ENCODE assay signal across 9 cellular contexts in the genomic region with DNA sequence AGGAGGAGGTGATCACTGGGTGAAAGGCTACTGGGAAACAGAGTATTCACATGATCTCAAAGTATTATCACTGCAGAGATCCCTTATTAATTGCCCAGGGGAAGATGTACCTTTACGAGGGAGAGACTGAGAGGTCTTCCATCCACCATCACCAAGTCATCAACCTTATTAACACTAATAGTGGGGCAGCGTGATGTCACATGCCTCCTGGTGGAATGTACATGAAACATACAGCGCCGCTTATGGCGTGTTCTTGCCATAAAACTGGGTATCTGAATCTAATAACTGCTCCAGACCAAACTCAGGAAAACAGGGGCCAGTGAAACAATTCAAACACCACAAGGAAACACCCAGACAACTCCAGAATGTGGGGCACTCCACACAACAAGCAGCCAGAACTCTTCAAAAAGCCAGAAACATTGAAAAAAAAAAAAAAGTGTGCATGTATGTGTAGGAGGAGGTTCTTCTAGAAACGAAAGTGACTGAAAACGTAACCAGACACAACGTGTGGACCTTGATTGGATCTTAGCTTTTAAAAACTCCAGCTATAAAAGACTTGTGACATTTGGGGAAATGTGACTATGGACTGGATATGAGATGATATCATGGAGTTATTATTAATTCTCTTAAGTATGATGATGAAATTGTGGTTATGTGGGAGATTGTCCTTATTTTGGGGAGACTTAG. TPM values are rescaled to one million over a fixed set of nuclear protein-coding genes. Genes with fewer than 3 reads are reported as not detected.
DNase-seq lines count a peak whose midpoint lies in the region; ATAC-seq, FAIRE-seq and TF ChIP-seq lines count a peak whose summit lies in the region.
"Had no signal": no experiment of that assay in that cellular context is flagged by ENCODE, and none has a peak within 500 bp of the region (broad histone marks: within the 10 kb centered on the region; RNA-seq: fewer than 3 reads in every experiment).

No MANE protein-coding gene starts in this region.

- H4K20me1 ChIP-seq in HepG2 (ENCODE audit: insufficient read depth, low read length) = no peaks in the 10 kb centered on the region

- in situ Hi-C loops in HepG2 (cut with HindIII; ENCODE audit: extremely low pct_ligation_motif_present, low pct_unique_long_range_greater_than_20kb) = no loop called here

- no peak for TF ChIP-seq RAD21 in HepG2 (CRISPR knock-in tag; IDR thresholded peaks at IDR 0.05)

- no peak for TF ChIP-seq POLR2A in HepG2 (IDR thresholded peaks at IDR 0.05; ENCODE audit: insufficient read depth in 1 of 2, low read depth in 2 of 2, low read length in 2 of 2)

- peak; percentile 35 for DNase-seq in stimulated activated CD4-positive, alpha-beta T cell treated with anti-CD3 and anti-CD28 coated beads, Interleukin-15, amount 100 ng/mL, for 24 hours
- no peak for DNase-seq in stimulated activated CD4-positive, alpha-beta T cell treated with anti-CD3 and anti-CD28 coated beads, Interleukin-1b, Interleukin-23, amount 100 ng/mL, for 48 hours
- DNase-seq in activated T-cell treated with anti-CD3 and anti-CD28 coated beads, Interleukin-2, amount 50 U/mL, for 72 hours = no peak
- DNase-seq in HepG2 (ENCODE audit: low spot score) (no peak), aorta (no peak), NCI-H345 (lab: John Stamatoyannopoulos, UW) (no peak), WTC11 (ENCODE audit: low spot score) (no peak), A673 (ENCODE audit: low spot score) (no peak)

- H3K4me1 ChIP-seq in HepG2 (ENCODE audit: insufficient read depth, low read length) (peaks cover 62% of the 10 kb centered on the region), aorta (ENCODE audit: control insufficient read depth in 1 of 2, insufficient read depth in 2 of 2, low read length in 2 of 2) (peaks cover 4 to 26% of the 10 kb centered on the region in 2 donors), A673 (ENCODE audit: insufficient read depth, low read length, poor library complexity, severe bottlenecking) (no peaks in the 10 kb centered on the region)

- H3K27me3 Mint-ChIP-seq in activated T-cell treated with anti-CD3 and anti-CD28 coated beads, Interleukin-2, amount 50 U/mL, for 72 hours (ENCODE audit: low read depth) = no peaks in the 10 kb centered on the region
- H3K27me3 Mint-ChIP-seq in WTC11 (ENCODE audit: low read depth) = no peaks in the 10 kb centered on the region

- peaks cover 12% of the 10 kb centered on the region for H3K79me2 ChIP-seq in HepG2 (ENCODE audit: insufficient read depth, low read length)

- peaks cover 72% of the 10 kb centered on the region for H3K4me1 Mint-ChIP-seq in activated T-cell treated with anti-CD3 and anti-CD28 coated beads, Interleukin-2, amount 50 U/mL, for 72 hours (ENCODE audit: low read depth)
- peaks cover 13% of the 10 kb centered on the region for H3K4me1 Mint-ChIP-seq in WTC11

- CTCF ChIA-PET in HepG2 (lab: Yijun Ruan, JAX; ENCODE audit: low intra/inter-chr PET ratio, low total read pairs) = no interaction called here
- CTCF ChIA-PET in WTC11 (lab: Charles Lee) = interaction anchor here (0.8 to 1.5 kb wide), 2 partner anchors 14 kb away, joined by 3 to 4 read pairs; no protein-coding TSS in a partner anchor
- CTCF ChIA-PET in A673 (lab: Charles Lee) = no interaction called here

- 88% methylated on average over 8 of the region's 8 CpGs for WGBS in HepG2 (ENCODE audit: low lambda C conversion rate)
- WGBS in aorta, 2 donors = 24 to 29% methylated on average over 8 of the region's 8 CpGs

- FAIRE-seq in HepG2 (lab: Jason Lieb, UNC) = no peak
- FAIRE-seq: endothelial cell of umbilical vein had no signal

- no peaks in the 10 kb centered on the region for H3K27me3 ChIP-seq in HepG2 (ENCODE audit: control insufficient read depth in 1 of 2, insufficient read depth in 2 of 2, low read length in 2 of 2)
- H3K27me3 ChIP-seq in aorta (ENCODE audit: control insufficient read depth in 1 of 2, insufficient read depth in 2 of 2, low read length in 1 of 2) = no peaks in the 10 kb centered on the region
- no peaks in the 10 kb centered on the region for H3K27me3 ChIP-seq in A673 (replicated peaks; ENCODE audit: insufficient read depth, low read depth, low read length, poor library complexity)

- 0 out of 2 replicates have a peak overlapping the region, but pooled peaks have one; percentile 5 for H3K9ac ChIP-seq in HepG2 (ENCODE audit: insufficient read depth, low read depth, low read length)

- ATAC-seq in activated T-cell treated with anti-CD3 and anti-CD28 coated beads, Interleukin-2, amount 50 U/mL, for 72 hours (replicated peaks in 1 of 2) = peak; percentile 5 to 6
- ATAC-seq in HepG2 = no peak
- no peak for ATAC-seq in aorta (ENCODE audit: low FRiP score)
- ATAC-seq in WTC11 = no peak

- no peaks in the 10 kb centered on the region for H3K9me3 ChIP-seq in HepG2 (ENCODE audit: low read length)
- H3K9me3 ChIP-seq in aorta (ENCODE audit: control insufficient read depth, low read length) = no peaks in the 10 kb centered on the region
- H3K9me3 ChIP-seq in A673 (ENCODE audit: low read depth, low read length, poor library complexity, severe bottlenecking) = no peaks in the 10 kb centered on the region

- no peak overlapping the region for H2AFZ ChIP-seq in HepG2 (ENCODE audit: low read length)

- H3K36me3 ChIP-seq in HepG2 (replicated peaks in 1 of 2; ENCODE audit: control insufficient read depth in 1 of 2, insufficient read depth in 2 of 2, low read length in 2 of 2) (no peaks in the 10 kb centered on the region; a peak in 1 of 5 replicates), aorta (ENCODE audit: control insufficient read depth in 1 of 2, insufficient read depth in 2 of 2, low read length in 1 of 2) (no peaks in the 10 kb centered on the region), A673 (ENCODE audit: insufficient read depth, low read length, poor library complexity, severe bottlenecking) (no peaks in the 10 kb centered on the region)

- H3K9me3 Mint-ChIP-seq in activated T-cell treated with anti-CD3 and anti-CD28 coated beads, Interleukin-2, amount 50 U/mL, for 72 hours = no peaks in the 10 kb centered on the region
- no peaks in the 10 kb centered on the region for H3K9me3 Mint-ChIP-seq in WTC11

- peak overlapping the region; percentile 51 for H3K4me2 ChIP-seq in HepG2 (ENCODE audit: low read depth, low read length)

- no TSS peak for BruUV-seq in HepG2 (replicated peaks; lab: Mats Ljungman, UMichigan)
- BruUV-seq in A673 (replicated peaks; lab: Mats Ljungman, UMichigan) = no TSS peak

- peak overlapping the region; percentile 95 for H3K27ac Mint-ChIP-seq in activated T-cell treated with anti-CD3 and anti-CD28 coated beads, Interleukin-2, amount 50 U/mL, for 72 hours
- no peak overlapping the region for H3K27ac Mint-ChIP-seq in WTC11

- POLR2A ChIA-PET in HepG2 (lab: Yijun Ruan, JAX) (interaction anchor here (1.8 kb wide), 1 partner anchor 11 kb away, joined by 8 read pairs; no protein-coding TSS in a partner anchor), WTC11 (lab: Charles Lee) (no interaction called here), A673 (lab: Charles Lee; ENCODE audit: low non-redundant PET) (no interaction called here)

- intact Hi-C loops in HepG2 (cut with micrococcal nuclease; ENCODE audit: unreplicated experiment) (loop anchor here (5.0 kb wide), 1 partner anchor 40 kb away; no protein-coding TSS in a partner anchor), aorta (cut with DNase I) (loop anchor here (2.0 to 5.0 kb wide), 2 partner anchors 48 to 60 kb away; a partner anchor contains a TSS), A673 (cut with micrococcal nuclease; ENCODE audit: unreplicated experiment) (no loop called here)

- peak overlapping the region; percentile 68 for H3K27ac ChIP-seq in HepG2 (ENCODE audit: extremely low read length, insufficient read depth, low read length)
- peak overlapping the region; percentile 81 to 86 for H3K27ac ChIP-seq in aorta (ENCODE audit: low read depth in 1 of 2, low read length in 2 of 2)
- H3K27ac ChIP-seq in A673 (ENCODE audit: low read depth, low read length, poor library complexity, severe bottlenecking) = no peak overlapping the region

- H3K4me3 ChIP-seq in HepG2 (replicated peaks in 1 of 3; ENCODE audit: insufficient read depth in 1 of 3, low read depth in 2 of 3, low read length in 3 of 3) = no peak overlapping the region
- peak overlapping the region in 1 of 2 donors; percentile 14 for H3K4me3 ChIP-seq in aorta (ENCODE audit: low read length in 2 of 2)
- H3K4me3 ChIP-seq in A673 (ENCODE audit: low read depth, low read length, poor library complexity, severe bottlenecking) = no peak overlapping the region

- no peak for TF ChIP-seq CTCF in HepG2 (CRISPR knock-in tag; IDR thresholded peaks at IDR 0.05)
- no peak for TF ChIP-seq CTCF in WTC11 (IDR thresholded peaks at IDR 0.05)
- no peak for TF ChIP-seq CTCF in A673 (conservative IDR thresholded peaks at IDR 0.05; ENCODE audit: low read depth, low read length)

- H3K36me3 Mint-ChIP-seq in activated T-cell treated with anti-CD3 and anti-CD28 coated beads, Interleukin-2, amount 50 U/mL, for 72 hours (ENCODE audit: insufficient read depth in 2 of 2) = peaks cover 2% of the 10 kb centered on the region in 2 donors
- H3K36me3 Mint-ChIP-seq in WTC11 = no peaks in the 10 kb centered on the region

- TF ChIP-seq EP300 in HepG2 (IDR thresholded peaks at IDR 0.05; ENCODE audit: low read depth in 2 of 2, low read length in 2 of 2) = no peak
- TF ChIP-seq EP300 in HepG2 (CRISPR knock-in tag; IDR thresholded peaks at IDR 0.05; ENCODE audit: borderline replicate concordance) = no peak

- peak overlapping the region; percentile 73 to 95 for H3K4me3 Mint-ChIP-seq in activated T-cell treated with anti-CD3 and anti-CD28 coated beads, Interleukin-2, amount 50 U/mL, for 72 hours
- no peak overlapping the region for H3K4me3 Mint-ChIP-seq in WTC11

RNA-seq across cellular contexts. Expression of a gene that starts 4.6 kb away (rescaled TPM):
- 10 to 100 TPM; 34.4 to 40.8 TPM for total RNA-seq in activated T-cell treated with anti-CD3 and anti-CD28 coated beads, Interleukin-2, amount 50 U/mL, for 72 hours
- total RNA-seq in HepG2 (2016; rRNA removed; fragmentation: Illumina TruSeq; extraction: Trizol) (8.7 and 11.7 TPM in 2 replicates), aorta (10 to 100 TPM; 36.6 to 38.6 TPM), WTC11 (2021) (27.1 to 35.5 TPM (median 28.4 TPM) in 3 replicates), A673 (2021) (11.0 and 11.3 TPM in 2 replicates)
- 18.2 and 18.6 TPM in 2 replicates for total RNA-seq in HepG2 (2016; cell fraction: cytosol; rRNA removed; fragmentation: Illumina TruSeq; extraction: Trizol; ENCODE audit: low read depth)
- 7.4 and 13.2 TPM in 2 replicates for total RNA-seq in HepG2 (2016; cell fraction: insoluble cytoplasmic fraction; rRNA removed; fragmentation: Illumina TruSeq; extraction: Trizol)
- 22.9 and 26.2 TPM in 2 replicates for total RNA-seq in HepG2 (2016; cell fraction: membrane; rRNA removed; fragmentation: Illumina TruSeq; extraction: Trizol)
- 6.8 and 12.1 TPM in 2 replicates for total RNA-seq in HepG2 (2016; cell fraction: nucleus; rRNA removed; fragmentation: Illumina TruSeq; extraction: Trizol)
- polyA plus RNA-seq in HepG2 (2011; rRNA removed) (5.7 and 6.2 TPM in 2 replicates), aorta (10 to 100 TPM; 17.7 to 26.6 TPM)
- 6.4 and 6.8 TPM in 2 replicates for polyA plus RNA-seq in HepG2 (2011; cell fraction: cytosol; rRNA removed)
- polyA plus RNA-seq in HepG2 (2011; cell fraction: nucleus; rRNA removed) = 27.8 and 29.6 TPM in 2 replicates
- 5.6 and 5.9 TPM in 2 replicates for polyA plus RNA-seq in HepG2 (2012)
- 28.0 and 29.6 TPM in 2 replicates for polyA plus RNA-seq in HepG2 (2016; cell fraction: cytosol; fragmentation: Illumina TruSeq; extraction: Trizol; ENCODE audit: low read depth)
- 8.4 and 9.2 TPM in 2 replicates for polyA plus RNA-seq in HepG2 (2016; cell fraction: insoluble cytoplasmic fraction; fragmentation: Illumina TruSeq; extraction: Trizol; ENCODE audit: low read depth)
- 25.4 and 30.7 TPM in 2 replicates for polyA plus RNA-seq in HepG2 (2016; cell fraction: membrane; fragmentation: Illumina TruSeq; extraction: Trizol; ENCODE audit: low read depth)
- polyA plus RNA-seq in HepG2 (2016; cell fraction: nucleus; fragmentation: Illumina TruSeq; extraction: Trizol; ENCODE audit: insufficient read depth, low read depth) = 12.9 and 17.4 TPM in 2 replicates
- 11.7 and 11.8 TPM in 2 replicates for polyA minus RNA-seq in HepG2 (2011; rRNA and poly(A)+ RNA removed; ENCODE audit: low replicate concordance)
- 6.1 and 8.6 TPM in 2 replicates for polyA minus RNA-seq in HepG2 (2011; cell fraction: cytosol; rRNA and poly(A)+ RNA removed)
- polyA minus RNA-seq in HepG2 (2011; cell fraction: nucleus; rRNA and poly(A)+ RNA removed) = 5.3 and 7.9 TPM in 2 replicates

RNA-seq across cellular contexts. Expression of a gene that starts 57.9 kb away (rescaled TPM):
- total RNA-seq in activated T-cell treated with anti-CD3 and anti-CD28 coated beads, Interleukin-2, amount 50 U/mL, for 72 hours = 1 to 10 TPM; 1.3 TPM
- total RNA-seq in HepG2 (2016; rRNA removed; fragmentation: Illumina TruSeq; extraction: Trizol) = 1.3 and 1.4 TPM in 2 replicates
- 1.1 TPM in 1 of 2 replicates, not detected in the other for total RNA-seq in HepG2 (2016; cell fraction: cytosol; rRNA removed; fragmentation: Illumina TruSeq; extraction: Trizol; ENCODE audit: low read depth)
- 1.8 and 2.0 TPM in 2 replicates for total RNA-seq in HepG2 (2016; cell fraction: insoluble cytoplasmic fraction; rRNA removed; fragmentation: Illumina TruSeq; extraction: Trizol)
- 0.62 and 1.3 TPM in 2 replicates for total RNA-seq in HepG2 (2016; cell fraction: membrane; rRNA removed; fragmentation: Illumina TruSeq; extraction: Trizol)
- total RNA-seq in HepG2 (2016; cell fraction: nucleus; rRNA removed; fragmentation: Illumina TruSeq; extraction: Trizol) = 1.5 and 1.8 TPM in 2 replicates
- polyA plus RNA-seq in HepG2 (2011; rRNA removed) = 0.60 and 0.84 TPM in 2 replicates
- polyA plus RNA-seq in HepG2 (2011; cell fraction: cytosol; rRNA removed) = 0.46 and 0.76 TPM in 2 replicates
- 8.5 TPM in 2 replicates for polyA plus RNA-seq in HepG2 (2011; cell fraction: nucleus; rRNA removed)
- 0.59 and 1.6 TPM in 2 replicates for polyA plus RNA-seq in HepG2 (2012)
- 0.95 and 1.2 TPM in 2 replicates for polyA plus RNA-seq in HepG2 (2016; cell fraction: cytosol; fragmentation: Illumina TruSeq; extraction: Trizol; ENCODE audit: low read depth)
- polyA plus RNA-seq in HepG2 (2016; cell fraction: insoluble cytoplasmic fraction; fragmentation: Illumina TruSeq; extraction: Trizol; ENCODE audit: low read depth) = 1.7 and 2.2 TPM in 2 replicates
- polyA plus RNA-seq in HepG2 (2016; cell fraction: membrane; fragmentation: Illumina TruSeq; extraction: Trizol; ENCODE audit: low read depth) = 0.33 and 0.93 TPM in 2 replicates
- 4.6 and 6.7 TPM in 2 replicates for polyA plus RNA-seq in HepG2 (2016; cell fraction: nucleus; fragmentation: Illumina TruSeq; extraction: Trizol; ENCODE audit: insufficient read depth, low read depth)
- 0.54 TPM in 1 of 2 replicates, not detected in the other for polyA minus RNA-seq in HepG2 (2011; rRNA and poly(A)+ RNA removed; ENCODE audit: low replicate concordance)
- polyA minus RNA-seq in HepG2 (2011; cell fraction: cytosol; rRNA and poly(A)+ RNA removed) = not detected in 2 replicates
- polyA minus RNA-seq in HepG2 (2011; cell fraction: nucleus; rRNA and poly(A)+ RNA removed) = not detected in 2 replicates
- total RNA-seq in aorta = 10 to 100 TPM; 56.8 to 86.6 TPM
- polyA plus RNA-seq in aorta = 100 to 1,000 TPM in 1 of 2 donors, 10 to 100 TPM in 1; 29.7 to 474 TPM
- 2.7 to 4.2 TPM (median 3.3 TPM) in 3 replicates for total RNA-seq in WTC11 (2021)
- 1.5 TPM in 1 of 2 replicates, not detected in the other for total RNA-seq in A673 (2021)

Comparison
In these comparisons a context has a peak if more than half of its experiments do, and no peak if none do; other contexts are left out.
1. ATAC-seq: peak in activated T-cell treated with anti-CD3 and anti-CD28 coated beads, Interleukin-2, amount 50 U/mL, for 72 hours (2 of 2); none in HepG2 (single experiment), aorta (single experiment) and WTC11 (single experiment).
2. RNA of a gene that starts 57.9 kb away (total RNA-seq): 56.8 to 86.6 TPM in aorta; 2.7 to 4.2 TPM in WTC11, 0.62 to 2.0 TPM in HepG2, 1.3 TPM in activated T-cell treated with anti-CD3 and anti-CD28 coated beads, Interleukin-2, amount 50 U/mL, for 72 hours and 1.5 TPM in A673; every median in the first group is over 10 times any median in the second.